In genomic region chr1:48676822-48677221, GRCh38 we compare ENCODE assay signal across 22 cellular contexts.
DNase-seq lines count a peak whose midpoint lies in the region; ATAC-seq and TF ChIP-seq lines count a peak whose summit lies in the region.
"Had no signal": no experiment of that assay in that cellular context is flagged by ENCODE, and none has a peak within 500 bp of the region (broad histone marks: within the 10 kb centered on the region; RNA-seq: fewer than 3 reads in every experiment).

No MANE protein-coding gene starts in this region.

- peak overlapping the region; percentile 40 for H3K27ac ChIP-seq in WERI-Rb-1
- H3K27ac ChIP-seq: esophagus muscularis mucosa, foreskin keratinocyte, heart left ventricle, lower lobe of right lung, ovary had no signal

- H3K4me1 Mint-ChIP-seq in natural killer cell treated with Interleukin-12 subunit alpha and Interleukin-12 subunit beta and Interleukin-15 and Interleukin-18, amount 100 ng/mL, for 72 hours (ENCODE audit: low read depth in 2 of 2) = peaks cover 0 to 3% of the 10 kb centered on the region in 2 donors

- no peaks in the 10 kb centered on the region for H3K36me3 Mint-ChIP-seq in natural killer cell treated with Interleukin-12 subunit alpha and Interleukin-12 subunit beta and Interleukin-15 and Interleukin-18, amount 100 ng/mL, for 72 hours
- H3K36me3 Mint-ChIP-seq: CD4-positive, alpha-beta memory T cell had no signal

- no peak overlapping the region for H3K4me3 ChIP-seq in WERI-Rb-1 (ENCODE audit: low read depth, low read length)
- H3K4me3 ChIP-seq: esophagus muscularis mucosa, heart left ventricle, K562, lower lobe of right lung, mucosa of descending colon, ovary had no signal

- ATAC-seq in GM19438 (IDR thresholded peaks at IDR 0.05; ENCODE audit: low read depth, unreplicated experiment) = peak; percentile 48
- ATAC-seq in left colon = no peak
- ATAC-seq in natural killer cell treated with Interleukin-12 subunit alpha and Interleukin-12 subunit beta and Interleukin-15 and Interleukin-18, amount 100 ng/mL, for 72 hours = no peak

- no peak for TF ChIP-seq CTCF in WERI-Rb-1 (IDR thresholded peaks at IDR 0.05; ENCODE audit: low read depth, low read length)

- H3K36me3 ChIP-seq in WERI-Rb-1 = no peaks in the 10 kb centered on the region
- H3K36me3 ChIP-seq: esophagus muscularis mucosa, heart left ventricle, lower lobe of right lung, ovary had no signal

- peak in 2 of 3 experiments; percentile 47 to 66 for DNase-seq in NCI-H1417 (lab: John Stamatoyannopoulos, UW)
- DNase-seq in NCI-H1417 treated with DMSO at 0.1 percent for 48 hours (lab: John Stamatoyannopoulos, UW) = no peak
- DNase-seq in NCI-H1092 (lab: John Stamatoyannopoulos, UW) = peak; percentile 33
- DNase-seq in WERI-Rb-1 = peak; percentile 74
- no peak for DNase-seq in NCI-H345 (lab: John Stamatoyannopoulos, UW)
- no peak for DNase-seq in left colon
- DNase-seq in natural killer cell treated with Interleukin-12 subunit alpha and Interleukin-12 subunit beta and Interleukin-15 and Interleukin-18, amount 100 ng/mL, for 72 hours (ENCODE audit: low spot score) = no peak
- DNase-seq: 8988T, activated gamma-delta T cell treated with Interleukin-2 at 50 U/mL for 16 hours, cortex of kidney had no signal

- peaks cover 7 to 8% of the 10 kb centered on the region in 2 donors for H3K27me3 Mint-ChIP-seq in natural killer cell treated with Interleukin-12 subunit alpha and Interleukin-12 subunit beta and Interleukin-15 and Interleukin-18, amount 100 ng/mL, for 72 hours

- H3K4me3 Mint-ChIP-seq in natural killer cell treated with Interleukin-12 subunit alpha and Interleukin-12 subunit beta and Interleukin-15 and Interleukin-18, amount 100 ng/mL, for 72 hours = no peak overlapping the region
- H3K4me3 Mint-ChIP-seq: activated T-cell treated with anti-CD3 and anti-CD28 coated beads, Interleukin-2, amount 50 U/mL, for 24 hours; CD4-positive, alpha-beta memory T cell; nephron; stimulated activated naive CD8-positive, alpha-beta T cell treated with anti-CD3 and anti-CD28 coated beads, Interleukin-15, amount 100 ng/mL, for 72 hours had no signal

- H3K27me3 ChIP-seq in WERI-Rb-1 (ENCODE audit: insufficient read depth, low read depth, severe bottlenecking) = no peaks in the 10 kb centered on the region
- H3K27me3 ChIP-seq: ovary had no signal

- H3K27ac Mint-ChIP-seq in natural killer cell treated with Interleukin-12 subunit alpha and Interleukin-12 subunit beta and Interleukin-15 and Interleukin-18, amount 100 ng/mL, for 72 hours = no peak overlapping the region
- H3K27ac Mint-ChIP-seq: activated T-cell treated with anti-CD3 and anti-CD28 coated beads, Interleukin-2, amount 50 U/mL, for 24 hours; nephron; stimulated activated naive CD8-positive, alpha-beta T cell treated with anti-CD3 and anti-CD28 coated beads, Interleukin-15, amount 100 ng/mL, for 72 hours had no signal

- intact Hi-C loops in left colon (cut with DNase I, micrococcal nuclease) = no loop called here

- no peaks in the 10 kb centered on the region for H3K9me3 ChIP-seq in WERI-Rb-1 (ENCODE audit: severe bottlenecking)
- H3K9me3 ChIP-seq: esophagus muscularis mucosa, heart left ventricle, lower lobe of right lung, mucosa of descending colon, ovary had no signal

- H3K9me3 Mint-ChIP-seq in natural killer cell treated with Interleukin-12 subunit alpha and Interleukin-12 subunit beta and Interleukin-15 and Interleukin-18, amount 100 ng/mL, for 72 hours = no peaks in the 10 kb centered on the region
- H3K9me3 Mint-ChIP-seq: activated T-cell treated with anti-CD3 and anti-CD28 coated beads, Interleukin-2, amount 50 U/mL, for 24 hours; CD4-positive, alpha-beta memory T cell; nephron; stimulated activated naive CD8-positive, alpha-beta T cell treated with anti-CD3 and anti-CD28 coated beads, Interleukin-15, amount 100 ng/mL, for 72 hours had no signal

Comparison
In these comparisons a context has a peak if more than half of its experiments do, and no peak if none do; other contexts are left out.
1. DNase-seq: peak in NCI-H1417 (2 of 3), NCI-H1092 (single experiment) and WERI-Rb-1 (single experiment); none in NCI-H1417 treated with DMSO at 0.1 percent for 48 hours (single experiment), NCI-H345 (single experiment), left colon (0 of 2) and natural killer cell treated with Interleukin-12 subunit alpha and Interleukin-12 subunit beta and Interleukin-15 and Interleukin-18, amount 100 ng/mL, for 72 hours (single experiment).